9 cellular contexts compared by ENCODE assay signal in genomic region chrX:153794018-153794896, GRCh38.
DNase-seq lines count a peak whose midpoint lies in the region; ATAC-seq, FAIRE-seq and TF ChIP-seq lines count a peak whose summit lies in the region.
"Had no signal": no experiment of that assay in that cellular context is flagged by ENCODE, and none has a peak within 500 bp of the region (broad histone marks: within the 10 kb centered on the region; RNA-seq: fewer than 3 reads in every experiment).

Gene IDH3G, minus strand, starts transcription at chrX:153794375. Its CDS starts 49 bp downstream, at chrX:153794326.
Gene SSR4, plus strand, starts transcription at chrX:153794668. Its CDS starts 20 bp downstream, at chrX:153794688.

- TF ChIP-seq CTCF in AG09309 (IDR thresholded peaks at IDR 0.05; ENCODE audit: control insufficient read depth, insufficient read depth, low read depth, low read length, missing control alignments) = no peak

- DNase-seq in AG09309 (ENCODE audit: low read depth) = peak; percentile 69
- DNase-seq in NCI-H446 (lab: John Stamatoyannopoulos, UW) = peak; percentile 85 to 97
- peak; percentile 92 for DNase-seq in cerebellar cortex (ENCODE audit: low spot score)
- peak; percentile 83 for DNase-seq in stimulated activated CD4-positive, alpha-beta T cell treated with anti-CD3 and anti-CD28 coated beads, Interleukin-12 subunit alpha, Interleukin-12 subunit beta, amount 100 ng/mL, for 4 hours

- H3K4me3 ChIP-seq in AG09309 (ENCODE audit: control insufficient read depth, low read depth, low read length) = peak within 1 kb of the TSS; percentile 87

- peak; percentile 93 for FAIRE-seq in islet of Langerhans (lab: Jason Lieb, UNC)
- FAIRE-seq: TTC549 had no signal

- ATAC-seq in GM19025 (IDR thresholded peaks at IDR 0.05; ENCODE audit: low read depth, unreplicated experiment) = peak; percentile 92
- peak; percentile 89 for ATAC-seq in HG03342 (IDR thresholded peaks at IDR 0.05; ENCODE audit: unreplicated experiment)
- peak; percentile 94 to 96 for ATAC-seq in activated CD4-positive, CD25-positive, alpha-beta regulatory T cell treated with anti-CD3 and anti-CD28 coated beads, Interleukin-2, amount 50 U/mL, for 24 hours

Comparison
In these comparisons a context has a peak if more than half of its experiments do, and no peak if none do; other contexts are left out.
1. Peak in every context shown above with its lines: DNase-seq, ATAC-seq and H3K4me3 ChIP-seq.